Comparison of ENCODE assay signal across 8 cellular contexts in the genomic region with DNA sequence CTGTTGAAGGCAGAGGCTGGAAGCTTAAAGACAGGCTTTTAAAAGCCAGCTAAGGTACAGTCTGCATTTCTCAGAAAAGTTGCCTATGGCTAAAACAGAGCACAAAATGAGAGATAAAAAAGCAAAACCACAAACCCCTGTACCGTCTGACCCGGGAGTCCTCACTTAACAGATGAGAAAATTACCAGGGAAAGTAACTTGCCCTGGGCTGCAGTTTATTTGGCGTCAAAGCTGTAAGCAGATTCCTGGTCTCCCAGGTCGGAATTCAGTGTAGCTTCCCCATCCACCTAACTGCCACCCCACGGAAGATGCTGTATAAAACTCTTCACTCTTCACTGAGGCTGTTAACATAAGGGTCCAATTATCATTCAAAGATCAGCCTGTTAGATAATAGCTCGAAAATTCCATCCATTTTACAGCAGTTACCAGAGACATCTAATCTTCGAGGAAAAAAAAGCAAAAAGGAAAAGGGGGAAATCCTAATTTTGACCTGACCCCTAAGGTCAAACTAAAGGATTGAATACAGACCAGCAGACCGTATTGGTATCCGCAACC. TPM values are rescaled to one million over a fixed set of nuclear protein-coding genes. Genes with fewer than 3 reads are reported as not detected.
DNase-seq lines count a peak whose midpoint lies in the region; FAIRE-seq and TF ChIP-seq lines count a peak whose summit lies in the region.

No MANE protein-coding gene starts in this region.

- intact Hi-C loops in Calu3 (cut with micrococcal nuclease; ENCODE audit: unreplicated experiment) (loop anchor here (5.0 kb wide), 1 partner anchor 87 kb away; no protein-coding TSS in a partner anchor), endothelial cell of umbilical vein (cut with micrococcal nuclease) (no loop called here)

- peak overlapping the region; percentile 78 for H3K27ac Mint-ChIP-seq in Calu3 (ENCODE audit: unreplicated experiment)

- peak overlapping the region; percentile 97 for H3K4me3 Mint-ChIP-seq in Calu3 (ENCODE audit: low read depth, unreplicated experiment)

- peaks cover 18% of the 10 kb centered on the region for H3K4me1 Mint-ChIP-seq in Calu3 (ENCODE audit: low read depth, unreplicated experiment)

- H3K4me1 ChIP-seq in endothelial cell of umbilical vein (ENCODE audit: control insufficient read depth, extremely low read depth, insufficient read depth, low read length) (peaks cover 7% of the 10 kb centered on the region), osteoblast (ENCODE audit: insufficient read depth, low read length) (peaks cover 6% of the 10 kb centered on the region)

- peaks cover 57% of the 10 kb centered on the region for H3K79me2 ChIP-seq in endothelial cell of umbilical vein (ENCODE audit: control insufficient read depth, insufficient read depth, low read length)
- H3K79me2 ChIP-seq in osteoblast (ENCODE audit: insufficient read depth, low read length): peaks cover 61% of the 10 kb centered on the region

- no peak for DNase-seq in Calu3
- DNase-seq in OCI-M1 (lab: John Stamatoyannopoulos, UW): peak; percentile 77
- DNase-seq in endothelial cell of umbilical vein (ENCODE audit: low read depth, low spot score): peak; percentile 7
- DNase-seq in osteoblast (ENCODE audit: insufficient read length, low spot score, missing footprints): peak; percentile 56
- no peak for DNase-seq in stimulated activated CD4-positive, alpha-beta T cell treated with anti-CD3 and anti-CD28 coated beads, Interleukin-4, amount 100 ng/mL, for 4 hours
- no peak for DNase-seq in HEK293T (ENCODE audit: extremely low spot score)
- DNase-seq in DMS114 treated with DMSO at 0.1 percent for 48 hours (lab: John Stamatoyannopoulos, UW; ENCODE audit: unreplicated experiment): no peak
- DNase-seq in GM13977 (ENCODE audit: low spot score): no peak

- H3K36me3 ChIP-seq in endothelial cell of umbilical vein (ENCODE audit: control insufficient read depth in 2 of 2, extremely low read depth in 1 of 2, insufficient read depth in 2 of 2, low read length in 2 of 2): no peaks in the 10 kb centered on the region
- H3K36me3 ChIP-seq in osteoblast (ENCODE audit: insufficient read depth, low read length): peaks cover 3% of the 10 kb centered on the region

- TF ChIP-seq POLR2A in endothelial cell of umbilical vein (IDR thresholded peaks at IDR 0.05; ENCODE audit: low read depth, low read length): no peak

- in situ Hi-C loops in GM13977 (cut with MboI; ENCODE audit: low pct_unique_long_range_greater_than_20kb, low sequenced_read_pairs, unreplicated experiment): no loop called here

- H3K27ac ChIP-seq in endothelial cell of umbilical vein (ENCODE audit: insufficient read depth, low read depth, low read length): no peak overlapping the region
- H3K27ac ChIP-seq in osteoblast (ENCODE audit: low read depth, low read length): no peak overlapping the region

- H3K9ac ChIP-seq in endothelial cell of umbilical vein (replicated peaks; ENCODE audit: extremely low read depth, insufficient read depth, low read length): peak overlapping the region; percentile 82

- H3K9me3 Mint-ChIP-seq in Calu3 (ENCODE audit: low read depth, unreplicated experiment): no peaks in the 10 kb centered on the region

- H3K9me3 ChIP-seq in endothelial cell of umbilical vein (replicated peaks; ENCODE audit: control insufficient read depth, insufficient read depth, low read length): no peaks in the 10 kb centered on the region
- H3K9me3 ChIP-seq in osteoblast (ENCODE audit: low read depth, low read length): no peaks in the 10 kb centered on the region

- H3K36me3 Mint-ChIP-seq in Calu3 (ENCODE audit: insufficient read depth, unreplicated experiment): peaks cover 37% of the 10 kb centered on the region

- peak overlapping the region; percentile 61 to 99 (median 74) for H3K4me3 ChIP-seq in endothelial cell of umbilical vein (replicated peaks in 1 of 3; ENCODE audit: insufficient read depth in 1 of 3, low read depth in 1 of 3, low read length in 3 of 3)
- peak overlapping the region; percentile 83 for H3K4me3 ChIP-seq in osteoblast (ENCODE audit: insufficient read depth, low read length)

- H3K9me1 ChIP-seq in endothelial cell of umbilical vein (replicated peaks; ENCODE audit: control insufficient read depth, extremely low read depth, insufficient read depth, low read length): no peaks in the 10 kb centered on the region

- no TSS peak for BruUV-seq in Calu3 (replicated peaks; lab: Mats Ljungman, UMichigan)
- BruUV-seq in endothelial cell of umbilical vein (replicated peaks; lab: Mats Ljungman, UMichigan): no TSS peak

- H2AFZ ChIP-seq in endothelial cell of umbilical vein (ENCODE audit: low read depth, low read length) (peak overlapping the region; percentile 79), osteoblast (ENCODE audit: low read length) (no peak overlapping the region)

- no peaks in the 10 kb centered on the region for H3K27me3 Mint-ChIP-seq in Calu3 (ENCODE audit: unreplicated experiment)

- POLR2A ChIA-PET in endothelial cell of umbilical vein (lab: Charles Lee) (no interaction called here), HEK293T (lab: Yijun Ruan, JAX) (no interaction called here)

- FAIRE-seq in endothelial cell of umbilical vein (lab: Jason Lieb, UNC): no peak

- CTCF ChIA-PET in Calu3 (lab: Charles Lee) (interaction anchor here (0.5 to 0.8 kb wide), 3 partner anchors 15 to 201 kb away, joined by 3 to 7 read pairs (median 4); no protein-coding TSS in a partner anchor), endothelial cell of umbilical vein (lab: Charles Lee) (interaction anchor here (0.6 to 1.1 kb wide), 7 partner anchors 11 to 205 kb away, joined by 3 to 4 read pairs (median 3); no protein-coding TSS in a partner anchor), HEK293T (lab: Yijun Ruan, JAX) (interaction anchor here (0.6 kb wide), 1 partner anchor 100 kb away, joined by 3 read pairs; no protein-coding TSS in a partner anchor)

- peaks cover 14% of the 10 kb centered on the region for H4K20me1 ChIP-seq in endothelial cell of umbilical vein (replicated peaks; ENCODE audit: control insufficient read depth, extremely low read depth, insufficient read depth, low read length)
- H4K20me1 ChIP-seq in osteoblast (ENCODE audit: insufficient read depth, low read length): peaks cover 44% of the 10 kb centered on the region

- H3K4me2 ChIP-seq in endothelial cell of umbilical vein (ENCODE audit: insufficient read depth, low read length): peak overlapping the region; percentile 88
- H3K4me2 ChIP-seq in osteoblast (ENCODE audit: insufficient read depth, low read length): peak overlapping the region; percentile 84

- dilution Hi-C loops in endothelial cell of umbilical vein (cut with MboI; ENCODE audit: extremely low pct_ligation_motif_present, low sequenced_read_pairs): no loop called here

- no peaks in the 10 kb centered on the region for H3K27me3 ChIP-seq in endothelial cell of umbilical vein (ENCODE audit: control insufficient read depth in 2 of 2, insufficient read depth in 2 of 2, low read length in 2 of 2)
- no peaks in the 10 kb centered on the region for H3K27me3 ChIP-seq in osteoblast (ENCODE audit: insufficient read depth, low read length)

- TF ChIP-seq CTCF in Calu3 (IDR thresholded peaks at IDR 0.05; ENCODE audit: unreplicated experiment): no peak
- TF ChIP-seq CTCF in endothelial cell of umbilical vein (IDR thresholded peaks at IDR 0.05; ENCODE audit: extremely low read depth in 1 of 2, insufficient read depth in 1 of 2, low read depth in 1 of 2, low read length in 2 of 2): no peak
- no peak for TF ChIP-seq CTCF in osteoblast (IDR thresholded peaks at IDR 0.05; ENCODE audit: extremely low read depth, low read depth, low read length)
- no peak for TF ChIP-seq CTCF in GM13977 (IDR thresholded peaks at IDR 0.05; ENCODE audit: extremely low read depth, insufficient read depth, missing control alignments)

TF ChIP-seq in endothelial cell of umbilical vein, 7 proteins besides CTCF, POLR2A, EP300 and RAD21 (continues in another document):
- TF ChIP-seq POLR2AphosphoS5 (IDR thresholded peaks at IDR 0.05; ENCODE audit: insufficient read depth, low read depth, low read length) (no peak), GATA2 (IDR thresholded peaks at IDR 0.05; ENCODE audit: insufficient read depth, insufficient read length, low read depth, low read length) (no peak), FOS (IDR thresholded peaks at IDR 0.05; ENCODE audit: borderline replicate concordance, insufficient read depth, low read length) (no peak), JUN (IDR thresholded peaks at IDR 0.05; ENCODE audit: borderline replicate concordance, insufficient read depth, insufficient read length, low read depth) (no peak), MYC (IDR thresholded peaks at IDR 0.05; ENCODE audit: low read depth, low read length) (no peak)
- TF ChIP-seq, protein P1, sequence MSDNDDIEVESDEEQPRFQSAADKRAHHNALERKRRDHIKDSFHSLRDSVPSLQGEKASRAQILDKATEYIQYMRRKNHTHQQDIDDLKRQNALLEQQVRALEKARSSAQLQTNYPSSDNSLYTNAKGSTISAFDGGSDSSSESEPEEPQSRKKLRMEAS (IDR thresholded peaks at IDR 0.05; ENCODE audit: insufficient read depth, insufficient read length): no peak

TF ChIP-seq in HEK293T, 16 proteins besides CTCF, POLR2A, EP300 and RAD21:
- no peak for TF ChIP-seq FOXM1 (IDR thresholded peaks at IDR 0.05; ENCODE audit: borderline replicate concordance)
- TF ChIP-seq TARDBP (IDR thresholded peaks at IDR 0.05): no peak
- TF ChIP-seq FOXK2 (IDR thresholded peaks at IDR 0.05): no peak
- TF ChIP-seq FOXA1 (IDR thresholded peaks at IDR 0.05): no peak
- TF ChIP-seq SP1 (IDR thresholded peaks at IDR 0.05): no peak
- TF ChIP-seq CTBP1 (IDR thresholded peaks at IDR 0.05; ENCODE audit: borderline replicate concordance): no peak
- no peak for TF ChIP-seq ELF4 (IDR thresholded peaks at IDR 0.05)
- no peak for TF ChIP-seq NFRKB (IDR thresholded peaks at IDR 0.05)

RNA-seq across cellular contexts. Expression of gene TCF20, which starts 1.5 kb away (rescaled TPM):
- total RNA-seq in Calu3 (2022) (87.2 and 96.0 TPM in 2 replicates), endothelial cell of umbilical vein (36.7 and 38.3 TPM in 2 replicates), osteoblast (30.9 and 35.1 TPM in 2 replicates)
- 9.9 and 11.2 TPM in 2 replicates for polyA plus RNA-seq in endothelial cell of umbilical vein
- 16.7 and 17.2 TPM in 2 replicates for polyA plus RNA-seq in endothelial cell of umbilical vein (2011; cell fraction: cytosol; rRNA removed)
- polyA plus RNA-seq in endothelial cell of umbilical vein (2011; cell fraction: nucleus; rRNA removed): 16.8 and 19.1 TPM in 2 replicates
- 11.7 and 12.0 TPM in 2 replicates for polyA plus RNA-seq in endothelial cell of umbilical vein (2012)
- 38.9 and 39.0 TPM in 2 replicates for polyA minus RNA-seq in endothelial cell of umbilical vein
- polyA minus RNA-seq in endothelial cell of umbilical vein (2011; cell fraction: cytosol; rRNA and poly(A)+ RNA removed): 32.2 TPM
- polyA minus RNA-seq in endothelial cell of umbilical vein (2011; cell fraction: nucleus; rRNA and poly(A)+ RNA removed): 21.5 and 24.5 TPM in 2 replicates

Comparison
In these comparisons a context has a peak if more than half of its experiments do, and no peak if none do; other contexts are left out.
1. DNase-seq: peak in OCI-M1 (single experiment), endothelial cell of umbilical vein (single experiment) and osteoblast (single experiment); none in Calu3 (single experiment), stimulated activated CD4-positive, alpha-beta T cell treated with anti-CD3 and anti-CD28 coated beads, Interleukin-4, amount 100 ng/mL, for 4 hours (0 of 2), HEK293T (single experiment), DMS114 treated with DMSO at 0.1 percent for 48 hours (single experiment) and GM13977 (single experiment).